ENCODE assay signal across 9 cellular contexts in the genomic region with DNA sequence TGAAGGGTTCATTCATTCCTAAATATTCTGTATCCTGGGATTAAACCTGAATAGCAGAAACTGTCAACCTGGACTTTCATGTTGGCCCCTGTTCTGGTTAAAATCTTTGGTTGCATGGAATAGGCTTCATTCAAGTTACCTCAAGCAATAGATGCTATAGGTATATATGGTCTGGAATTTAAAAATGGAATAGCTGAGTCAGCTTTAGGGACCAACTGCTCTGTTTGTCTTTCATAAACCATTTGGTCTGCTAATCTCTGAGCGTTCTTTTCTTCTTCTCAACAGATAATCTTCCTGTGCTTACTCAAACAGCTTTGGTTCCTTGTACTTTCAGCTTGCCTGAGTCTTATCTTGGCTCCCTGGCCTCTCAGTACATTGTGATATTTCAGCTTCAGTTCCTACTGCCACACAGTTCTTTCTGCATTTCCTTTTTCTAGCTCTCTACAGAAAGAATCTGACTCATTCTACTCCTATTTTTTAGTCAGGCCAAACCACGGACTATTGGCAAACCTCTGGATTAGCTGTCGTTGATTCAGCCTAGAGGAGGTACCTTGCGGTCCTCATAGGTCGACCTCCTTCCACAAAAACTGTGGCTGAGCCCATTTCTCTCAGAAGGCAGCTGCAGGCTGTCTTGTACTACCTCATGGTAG. TPM values are rescaled to one million over a fixed set of nuclear protein-coding genes. Genes with fewer than 3 reads are reported as not detected.
DNase-seq lines count a peak whose midpoint lies in the region; ATAC-seq and TF ChIP-seq lines count a peak whose summit lies in the region.
"Had no signal": no experiment of that assay in that cellular context is flagged by ENCODE, and none has a peak within 500 bp of the region (broad histone marks: within the 10 kb centered on the region; RNA-seq: fewer than 3 reads in every experiment).

No MANE protein-coding gene starts in this region.

- peak overlapping the region; percentile 12 for H3K4me3 ChIP-seq in adipocyte (ENCODE audit: low read length)
- H3K4me3 ChIP-seq in left ventricle myocardium inferior: no peak overlapping the region
- H3K4me3 ChIP-seq in aorta (ENCODE audit: low read length in 2 of 2): no peak overlapping the region

- H3K27me3 ChIP-seq in adipocyte (replicated peaks; ENCODE audit: control insufficient read depth, insufficient read depth, low read length) (no peaks in the 10 kb centered on the region), left ventricle myocardium inferior (ENCODE audit: low read depth) (no peaks in the 10 kb centered on the region), aorta (ENCODE audit: control insufficient read depth in 1 of 2, insufficient read depth in 2 of 2, low read length in 1 of 2) (no peaks in the 10 kb centered on the region)

- H3K4me1 ChIP-seq in adipocyte (ENCODE audit: control insufficient read depth, insufficient read depth, low read length) (peaks cover 11% of the 10 kb centered on the region), left ventricle myocardium inferior (peaks cover 7% of the 10 kb centered on the region), aorta (ENCODE audit: control insufficient read depth in 1 of 2, insufficient read depth in 2 of 2, low read length in 2 of 2) (no peaks in the 10 kb centered on the region)

- no peak for TF ChIP-seq CTCF in left ventricle myocardium inferior (IDR thresholded peaks at IDR 0.05; ENCODE audit: borderline replicate concordance)

- WGBS in aorta, 2 donors: 16 to 19% methylated on average over 5 of the region's 5 CpGs

- DNase-seq in NOMO-1 treated with DMSO at 0.1 percent for 48 hours (lab: John Stamatoyannopoulos, UW; ENCODE audit: unreplicated experiment) (peak; percentile 41), NOMO-1 treated with dmso at 0.1 percent for 144 hours (lab: John Stamatoyannopoulos, UW; ENCODE audit: unreplicated experiment) (no peak), adipocyte (ENCODE audit: low read depth) (peak; percentile 93), left ventricle myocardium inferior (no peak), aorta (no peak), HuH-7.5 (ENCODE audit: low spot score) (no peak), cortex of kidney (lab: John Stamatoyannopoulos, UW) (no peak)

- intact Hi-C loops in left ventricle myocardium inferior (cut with micrococcal nuclease): no loop called here
- intact Hi-C loops in aorta (cut with DNase I): no loop called here

- peak; percentile 56 for ATAC-seq in aorta (ENCODE audit: low FRiP score)
- ATAC-seq in HG03469 (IDR thresholded peaks at IDR 0.05; ENCODE audit: unreplicated experiment): no peak

- H3K36me3 ChIP-seq in adipocyte (ENCODE audit: control insufficient read depth, insufficient read depth, low read length, severe bottlenecking): no peaks in the 10 kb centered on the region
- H3K36me3 ChIP-seq in left ventricle myocardium inferior: no peaks in the 10 kb centered on the region
- H3K36me3 ChIP-seq in aorta (ENCODE audit: control insufficient read depth in 1 of 2, insufficient read depth in 2 of 2, low read length in 1 of 2): no peaks in the 10 kb centered on the region

- H3K9ac ChIP-seq in adipocyte (ENCODE audit: low read length): peak overlapping the region; percentile 36

- H3K9me3 ChIP-seq in adipocyte (ENCODE audit: control insufficient read depth, low read length): no peaks in the 10 kb centered on the region
- H3K9me3 ChIP-seq in left ventricle myocardium inferior (replicated peaks): no peaks in the 10 kb centered on the region
- no peaks in the 10 kb centered on the region for H3K9me3 ChIP-seq in aorta (ENCODE audit: control insufficient read depth, low read length)

- H3K27ac ChIP-seq in left ventricle myocardium inferior (replicated peaks): peak overlapping the region; percentile 30
- no peak overlapping the region for H3K27ac ChIP-seq in aorta (ENCODE audit: low read depth in 1 of 2, low read length in 2 of 2)
- H3K27ac ChIP-seq: 22Rv1 had no signal

RNA-seq across cellular contexts. Expression of a gene that starts 35.9 kb away (rescaled TPM):
- total RNA-seq in left ventricle myocardium inferior: 0.47 TPM
- under 1 TPM; 0.32 to 0.36 TPM for total RNA-seq in aorta
- under 1 TPM in 1 of 2 donors, not detected in 1; 0.38 TPM for polyA plus RNA-seq in aorta

Comparison
In these comparisons a context has a peak if more than half of its experiments do, and no peak if none do; other contexts are left out.
1. DNase-seq: peak in NOMO-1 treated with DMSO at 0.1 percent for 48 hours (single experiment) and adipocyte (single experiment); none in NOMO-1 treated with dmso at 0.1 percent for 144 hours (single experiment), left ventricle myocardium inferior (single experiment), aorta (0 of 2), HuH-7.5 (single experiment) and cortex of kidney (single experiment).